In genomic region chr19:52518646-52519045, GRCh38 we compare ENCODE assay signal across 17 cellular contexts. TPM values are rescaled to one million over a fixed set of nuclear protein-coding genes. Genes with fewer than 3 reads are reported as not detected.
DNase-seq lines count a peak whose midpoint lies in the region; ATAC-seq and TF ChIP-seq lines count a peak whose summit lies in the region.
"Had no signal": no experiment of that assay in that cellular context is flagged by ENCODE, and none has a peak within 500 bp of the region (broad histone marks: within the 10 kb centered on the region; RNA-seq: fewer than 3 reads in every experiment).

No MANE protein-coding gene starts in this region.

- no peak overlapping the region for H3K4me3 ChIP-seq in hepatocyte
- H3K4me3 ChIP-seq: BLaER1 treated with 17β-estradiol and CSF1 and Interleukin-3, amounts not matched to agents 10 nM and 100 nM; HAP-1 had no signal

- ATAC-seq in left ventricle myocardium superior (no peak), left lobe of liver (no peak)

- H3K4me1 ChIP-seq in hepatocyte (ENCODE audit: insufficient read depth): peaks cover 4% of the 10 kb centered on the region
- H3K4me1 ChIP-seq: HAP-1 had no signal

- H3K4me2 ChIP-seq in hepatocyte: no peak overlapping the region
- H3K4me2 ChIP-seq: BLaER1 treated with 17β-estradiol and CSF1 and Interleukin-3, amounts not matched to agents 10 nM and 100 nM had no signal

- H3K4me1 Mint-ChIP-seq in type B pancreatic cell (ENCODE audit: unreplicated experiment): peaks cover 26% of the 10 kb centered on the region
- H3K4me1 Mint-ChIP-seq: B cell had no signal

- no peaks in the 10 kb centered on the region for H3K27me3 Mint-ChIP-seq in type B pancreatic cell

- H3K9me2 ChIP-seq in hepatocyte (replicated peaks; ENCODE audit: insufficient read depth): no peaks in the 10 kb centered on the region

- H3K4me3 Mint-ChIP-seq in type B pancreatic cell: no peak overlapping the region
- H3K4me3 Mint-ChIP-seq: B cell; CD8-positive, alpha-beta memory T cell had no signal

- intact Hi-C loops in left ventricle myocardium superior (cut with micrococcal nuclease): no loop called here

- DNase-seq in ELR (ENCODE audit: low read depth): peak; percentile 10
- DNase-seq in M059J (ENCODE audit: low read depth): peak; percentile 59
- DNase-seq in hepatocyte (ENCODE audit: low spot score): no peak
- DNase-seq in type B pancreatic cell (ENCODE audit: extremely low spot score, unreplicated experiment): no peak
- no peak for DNase-seq in left ventricle myocardium superior
- no peak for DNase-seq in HUDEP-2 (lab: John Stamatoyannopoulos, UW; ENCODE audit: unreplicated experiment in 76 of 76)
- DNase-seq in left lobe of liver (ENCODE audit: low spot score): no peak
- DNase-seq: 8988T; CD8-positive, alpha-beta memory T cell; COR-L47; DMS 273 treated with DMSO at 0.1 percent for 48 hours; DMS53; DND-41; EL had no signal

- peak overlapping the region; percentile 56 for H3K27ac Mint-ChIP-seq in type B pancreatic cell
- H3K27ac Mint-ChIP-seq: B cell; CD8-positive, alpha-beta memory T cell had no signal

- no peak overlapping the region for H2AFZ ChIP-seq in hepatocyte

- H3K36me3 ChIP-seq in hepatocyte (replicated peaks; ENCODE audit: insufficient read depth, low read depth): no peaks in the 10 kb centered on the region
- H3K36me3 ChIP-seq: BLaER1 treated with 17β-estradiol and CSF1 and Interleukin-3, amounts not matched to agents 10 nM and 100 nM; HAP-1 had no signal

- WGBS in hepatocyte (ENCODE audit: low lambda C conversion rate, missing lambda C conversion rate): 37% methylated on average over 2 of the region's 2 CpGs

- no peaks in the 10 kb centered on the region for H3K36me3 Mint-ChIP-seq in type B pancreatic cell

- H3K27ac ChIP-seq in hepatocyte: peak overlapping the region; percentile 83
- H3K27ac ChIP-seq: BLaER1 treated with 17β-estradiol and CSF1 and Interleukin-3, amounts not matched to agents 10 nM and 100 nM had no signal

- no peaks in the 10 kb centered on the region for H3K79me2 ChIP-seq in hepatocyte

- TF ChIP-seq CTCF in hepatocyte (IDR thresholded peaks at IDR 0.05; ENCODE audit: poor library complexity) (no peak), type B pancreatic cell (conservative IDR thresholded peaks at IDR 0.05) (no peak)

- no peaks in the 10 kb centered on the region for H4K20me1 ChIP-seq in hepatocyte (ENCODE audit: insufficient read depth, poor library complexity, severe bottlenecking)
- H4K20me1 ChIP-seq: BLaER1 treated with 17β-estradiol and CSF1 and Interleukin-3, amounts not matched to agents 10 nM and 100 nM had no signal

- H3K9me3 Mint-ChIP-seq in type B pancreatic cell: no peaks in the 10 kb centered on the region

- no peaks in the 10 kb centered on the region for H3K9me3 ChIP-seq in hepatocyte (ENCODE audit: low read depth)
- H3K9me3 ChIP-seq: HAP-1 had no signal

- H3K27me3 ChIP-seq in hepatocyte: no peaks in the 10 kb centered on the region
- H3K27me3 ChIP-seq: BLaER1 treated with 17β-estradiol and CSF1 and Interleukin-3, amounts not matched to agents 10 nM and 100 nM had no signal

RNA-seq across cellular contexts. Expression of gene ZNF808, which starts 8.8 kb away (rescaled TPM):
- total RNA-seq in M059J (2014; rRNA removed; shearing (Covaris generic)): 13.3 and 19.9 TPM in 2 replicates
- total RNA-seq in hepatocyte: 15.7 and 25.7 TPM in 2 replicates
- polyA plus RNA-seq in hepatocyte: 2.2 and 2.7 TPM in 2 replicates
- 37.4 and 52.6 TPM in 2 replicates for total RNA-seq in type B pancreatic cell (ENCODE audit: low replicate concordance)
- total RNA-seq in left ventricle myocardium superior: 32.9 TPM
- 6.2 TPM for total RNA-seq in left lobe of liver

RNA-seq across cellular contexts. Expression of gene ZNF701, which starts 51.4 kb away (rescaled TPM):
- 5.2 and 13.4 TPM in 2 replicates for total RNA-seq in M059J (2014; rRNA removed; shearing (Covaris generic))
- total RNA-seq in hepatocyte: 15.2 TPM in 2 replicates
- 5.3 and 9.3 TPM in 2 replicates for polyA plus RNA-seq in hepatocyte
- total RNA-seq in type B pancreatic cell (ENCODE audit: low replicate concordance): 25.2 and 29.1 TPM in 2 replicates
- total RNA-seq in left ventricle myocardium superior: 18.2 TPM
- 4.1 TPM for total RNA-seq in left lobe of liver

Comparison
In these comparisons a context has a peak if more than half of its experiments do, and no peak if none do; other contexts are left out.
1. DNase-seq: peak in ELR (single experiment) and M059J (single experiment); none in hepatocyte (single experiment), type B pancreatic cell (single experiment), left ventricle myocardium superior (single experiment), HUDEP-2 (0 of 76) and left lobe of liver (single experiment).